ENCODE assay signal across 3 cellular contexts in genomic region chr7:102995609-102996008, GRCh38.
DNase-seq lines count a peak whose midpoint lies in the region; ATAC-seq, FAIRE-seq and TF ChIP-seq lines count a peak whose summit lies in the region.
"Not testable (repeated sequence)": the region's sequence is repeated elsewhere in the genome, so short reads cannot be mapped to it uniquely, and the experiment has no call there.

No MANE protein-coding gene starts in this region.

- intact Hi-C loops in Panc1 (cut with micrococcal nuclease; ENCODE audit: unreplicated experiment) = not testable (repeated sequence)

- not testable (repeated sequence) for TF ChIP-seq CTCF in A549 (IDR thresholded peaks at IDR 0.05); HEK293 (tag by site-specific recombination; IDR thresholded peaks at IDR 0.05); Panc1 (IDR thresholded peaks at IDR 0.05)

- POLR2A ChIA-PET in A549 (lab: Yijun Ruan, JAX); HEK293 (lab: Yijun Ruan, JAX); Panc1 (lab: Charles Lee): not testable (repeated sequence)

- BruUV-seq in Panc1 (replicated peaks; lab: Mats Ljungman, UMichigan) = not testable (repeated sequence)

- not testable (repeated sequence) for H3K36me3 ChIP-seq in HEK293 (ENCODE audit: control insufficient read depth in 2 of 2, insufficient read depth in 1 of 2, low read length in 2 of 2); Panc1 (ENCODE audit: control insufficient read depth, insufficient read depth, low read length)

- not testable (repeated sequence) for ATAC-seq in A549, Panc1

- peaks cover 36% of the 10 kb centered on the region for H3K4me1 ChIP-seq in A549
- H3K4me1 ChIP-seq in HEK293 (ENCODE audit: control insufficient read depth, insufficient read depth, low read length) = peaks cover 15% of the 10 kb centered on the region
- peaks cover 36% of the 10 kb centered on the region for H3K4me1 ChIP-seq in Panc1 (ENCODE audit: control insufficient read depth, insufficient read depth, low read length)

- FAIRE-seq in A549 (lab: Jason Lieb, UNC) = not testable (repeated sequence)

- in situ Hi-C loops in Panc1 (cut with HindIII; ENCODE audit: low pct_unique_long_range_greater_than_20kb, low sequenced_read_pairs) = not testable (repeated sequence)

- H3K4me2 ChIP-seq in A549 = not testable (repeated sequence)

- not testable (repeated sequence) for H3K4me3 ChIP-seq in A549; HEK293 (ENCODE audit: low read depth, low read length); Panc1 (ENCODE audit: low read depth in 2 of 2, low read length in 2 of 2)

- not testable (repeated sequence) for TF ChIP-seq POLR2A in A549 (IDR thresholded peaks at IDR 0.05; ENCODE audit: low read length)

- not testable (repeated sequence) for DNase-seq in A549 (ENCODE audit: low read depth in 1 of 2, low spot score in 1 of 2); Panc1 (ENCODE audit: low read depth, low spot score)

- not testable (repeated sequence) for TF ChIP-seq RAD21 in A549 (conservative IDR thresholded peaks at IDR 0.05 in 1 of 2, IDR thresholded peaks at IDR 0.05 in 1 of 2)

- not testable (repeated sequence) for H3K27me3 ChIP-seq in Panc1 (ENCODE audit: control insufficient read depth, insufficient read depth, low read length)

- H3K9me3 ChIP-seq in A549; HEK293 (ENCODE audit: control insufficient read depth, insufficient read depth, low read depth, low read length): not testable (repeated sequence)
- H3K9me3 ChIP-seq in Panc1 (ENCODE audit: control insufficient read depth, insufficient read depth, low read depth, low read length) = peaks cover 11% of the 10 kb centered on the region; the same call in 1 of the 2 replicates

- not testable (repeated sequence) for TF ChIP-seq EP300 in A549 (IDR thresholded peaks at IDR 0.05)

- not testable (repeated sequence) for H3K27ac ChIP-seq in A549; HEK293 (ENCODE audit: extremely low read depth, low read depth, low read length)
- peak overlapping the region; percentile 78 for H3K27ac ChIP-seq in Panc1 (ENCODE audit: low read length)

- CTCF ChIA-PET in A549 (lab: Yijun Ruan, JAX); HEK293 (lab: Yijun Ruan, JAX); Panc1 (lab: Charles Lee): not testable (repeated sequence)

- 97% methylated on average over 5 of the region's 5 CpGs for WGBS in A549 (ENCODE audit: missing lambda C conversion rate)

TF ChIP-seq in A549, 52 proteins besides CTCF, POLR2A, EP300 and RAD21:
- TF ChIP-seq ZC3H11A (IDR thresholded peaks at IDR 0.05) = peak; percentile 81

TF ChIP-seq in HEK293, 187 proteins besides CTCF, POLR2A, EP300 and RAD21 (continues in another document):
- TF ChIP-seq ZNF292 (tag by site-specific recombination; IDR thresholded peaks at IDR 0.05; ENCODE audit: borderline replicate concordance, low read depth) (peak; percentile 69; the same call in 1 of the 2 replicates), ZNF623 (tag by site-specific recombination; IDR thresholded peaks at IDR 0.05) (peak; percentile 54), ZNF514 (tag by site-specific recombination; IDR thresholded peaks at IDR 0.05) (0 out of 2 replicates have a peak, but pooled peaks have one; percentile 21), AEBP2 (tag by site-specific recombination; IDR thresholded peaks at IDR 0.05; ENCODE audit: borderline replicate concordance) (peak; percentile 20; the same call in 1 of the 2 replicates), ZNF202 (tag by site-specific recombination; IDR thresholded peaks at IDR 0.05; ENCODE audit: borderline replicate concordance) (peak; percentile 67; the same call in 1 of the 2 replicates), ZNF140 (tag by site-specific recombination; IDR thresholded peaks at IDR 0.05) (peak; percentile 60; the same call in 1 of the 2 replicates), ZNF555 (tag by site-specific recombination; conservative IDR thresholded peaks at IDR 0.05) (peak; percentile 68), ZBTB8A (tag by site-specific recombination; IDR thresholded peaks at IDR 0.05) (peak; percentile 56; the same call in 1 of the 2 replicates), ZXDB (tag by site-specific recombination; IDR thresholded peaks at IDR 0.05) (0 out of 2 replicates have a peak, but pooled peaks have one; percentile 46), ZNF510 (tag by site-specific recombination; IDR thresholded peaks at IDR 0.05; ENCODE audit: insufficient replicate concordance) (peak; percentile 53), ZNF560 (tag by site-specific recombination; IDR thresholded peaks at IDR 0.05; ENCODE audit: borderline replicate concordance) (0 out of 2 replicates have a peak, but pooled peaks have one; percentile 30), ZNF558 (tag by site-specific recombination; IDR thresholded peaks at IDR 0.05) (0 out of 2 replicates have a peak, but pooled peaks have one; percentile 30), ZBTB11 (tag by site-specific recombination; conservative IDR thresholded peaks at IDR 0.05; ENCODE audit: low read depth) (peak; percentile 71)
- TF ChIP-seq, protein P1, sequence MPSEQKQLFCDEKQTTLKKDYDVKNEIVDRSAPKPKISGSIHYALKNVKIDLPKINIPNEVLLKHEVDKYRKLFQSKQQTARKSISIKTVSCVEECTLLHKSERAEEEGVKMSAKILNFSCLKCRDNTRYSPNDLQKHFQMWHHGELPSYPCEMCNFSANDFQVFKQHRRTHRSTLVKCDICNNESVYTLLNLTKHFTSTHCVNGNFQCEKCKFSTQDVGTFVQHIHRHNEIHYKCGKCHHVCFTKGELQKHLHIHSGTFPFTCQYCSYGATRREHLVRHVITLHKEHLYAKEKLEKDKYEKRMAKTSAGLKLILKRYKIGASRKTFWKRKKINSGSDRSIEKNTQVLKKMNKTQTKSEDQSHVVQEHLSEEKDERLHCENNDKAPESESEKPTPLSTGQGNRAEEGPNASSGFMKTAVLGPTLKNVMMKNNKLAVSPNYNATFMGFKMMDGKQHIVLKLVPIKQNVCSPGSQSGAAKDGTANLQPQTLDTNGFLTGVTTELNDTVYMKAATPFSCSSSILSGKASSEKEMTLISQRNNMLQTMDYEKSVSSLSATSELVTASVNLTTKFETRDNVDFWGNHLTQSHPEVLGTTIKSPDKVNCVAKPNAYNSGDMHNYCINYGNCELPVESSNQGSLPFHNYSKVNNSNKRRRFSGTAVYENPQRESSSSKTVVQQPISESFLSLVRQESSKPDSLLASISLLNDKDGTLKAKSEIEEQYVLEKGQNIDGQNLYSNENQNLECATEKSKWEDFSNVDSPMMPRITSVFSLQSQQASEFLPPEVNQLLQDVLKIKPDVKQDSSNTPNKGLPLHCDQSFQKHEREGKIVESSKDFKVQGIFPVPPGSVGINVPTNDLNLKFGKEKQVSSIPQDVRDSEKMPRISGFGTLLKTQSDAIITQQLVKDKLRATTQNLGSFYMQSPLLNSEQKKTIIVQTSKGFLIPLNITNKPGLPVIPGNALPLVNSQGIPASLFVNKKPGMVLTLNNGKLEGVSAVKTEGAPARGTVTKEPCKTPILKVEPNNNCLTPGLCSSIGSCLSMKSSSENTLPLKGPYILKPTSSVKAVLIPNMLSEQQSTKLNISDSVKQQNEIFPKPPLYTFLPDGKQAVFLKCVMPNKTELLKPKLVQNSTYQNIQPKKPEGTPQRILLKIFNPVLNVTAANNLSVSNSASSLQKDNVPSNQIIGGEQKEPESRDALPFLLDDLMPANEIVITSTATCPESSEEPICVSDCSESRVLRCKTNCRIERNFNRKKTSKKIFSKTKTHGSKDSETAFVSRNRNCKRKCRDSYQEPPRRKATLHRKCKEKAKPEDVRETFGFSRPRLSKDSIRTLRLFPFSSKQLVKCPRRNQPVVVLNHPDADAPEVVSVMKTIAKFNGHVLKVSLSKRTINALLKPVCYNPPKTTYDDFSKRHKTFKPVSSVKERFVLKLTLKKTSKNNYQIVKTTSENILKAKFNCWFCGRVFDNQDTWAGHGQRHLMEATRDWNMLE (tag by site-specific recombination; conservative IDR thresholded peaks at IDR 0.05; ENCODE audit: low read depth) = peak; percentile 77
